9 cellular contexts compared by ENCODE assay signal in the genomic region with DNA sequence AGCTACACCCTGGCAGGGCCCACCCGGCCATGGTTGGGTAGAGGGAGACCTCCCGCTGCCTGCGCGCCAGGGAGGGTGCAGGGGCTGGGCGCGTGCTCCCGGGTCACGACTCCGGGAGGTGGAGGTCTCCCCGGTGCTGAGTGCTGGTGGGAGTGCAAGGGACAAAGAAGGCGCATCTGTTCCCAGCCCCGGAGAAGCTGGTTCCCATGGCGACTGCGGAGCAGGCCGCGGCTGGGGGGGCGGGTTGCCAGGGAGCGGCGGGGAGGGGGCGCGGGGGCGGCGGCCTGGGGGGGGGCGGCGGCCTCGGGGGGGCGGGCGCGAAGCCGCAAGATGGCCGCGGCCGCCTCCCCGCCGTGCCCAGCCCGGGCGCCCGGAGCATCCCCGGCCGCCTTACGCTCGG. TPM values are rescaled to one million over a fixed set of nuclear protein-coding genes. Genes with fewer than 3 reads are reported as not detected.
DNase-seq lines count a peak whose midpoint lies in the region; ATAC-seq, FAIRE-seq and TF ChIP-seq lines count a peak whose summit lies in the region.
"Had no signal": no experiment of that assay in that cellular context is flagged by ENCODE, and none has a peak within 500 bp of the region (broad histone marks: within the 10 kb centered on the region; RNA-seq: fewer than 3 reads in every experiment).

No MANE protein-coding gene starts in this region.

- POLR2A ChIA-PET in RWPE1 (lab: Yijun Ruan, JAX; ENCODE audit: low non-redundant PET) = no interaction called here

- DNase-seq in NCI-H1417 (lab: John Stamatoyannopoulos, UW) (peak in 2 of 3 experiments; percentile 70 to 78), NCI-H1417 treated with DMSO at 0.1 percent for 48 hours (lab: John Stamatoyannopoulos, UW) (no peak), RWPE1 (ENCODE audit: low spot score) (no peak), fibroblast of lung (ENCODE audit: low read depth in 2 of 2) (no peak), gastrocnemius medialis (no peak), H4 (ENCODE audit: low spot score) (no peak), NAMALWA (ENCODE audit: low spot score) (no peak), D721Med (ENCODE audit: insufficient read length, low spot score) (no peak)
- DNase-seq: activated naive CD4-positive, alpha-beta T cell had no signal

- H3K4me1 ChIP-seq in fibroblast of lung (ENCODE audit: control insufficient read depth, extremely low read depth, insufficient read depth, low read length) (peaks cover 16% of the 10 kb centered on the region), gastrocnemius medialis (peaks cover 12 to 26% of the 10 kb centered on the region in 2 donors)

- TF ChIP-seq POLR2A in gastrocnemius medialis (IDR thresholded peaks at IDR 0.05) = no peak

- H3K9me3 ChIP-seq in fibroblast of lung (ENCODE audit: control insufficient read depth, insufficient read depth, low read depth, low read length) = no peaks in the 10 kb centered on the region
- no peaks in the 10 kb centered on the region for H3K9me3 ChIP-seq in gastrocnemius medialis

- H3K36me3 ChIP-seq in fibroblast of lung (ENCODE audit: control insufficient read depth, insufficient read depth, low read length) (peaks cover 17% of the 10 kb centered on the region), gastrocnemius medialis (no peaks in the 10 kb centered on the region)

- H3K27ac ChIP-seq in RWPE1 = peak overlapping the region; percentile 100
- no peak overlapping the region for H3K27ac ChIP-seq in fibroblast of lung (ENCODE audit: insufficient read depth, low read length)
- no peak overlapping the region for H3K27ac ChIP-seq in gastrocnemius medialis

- no peak for FAIRE-seq in D721Med (lab: Jason Lieb, UNC)

- TF ChIP-seq CTCF in RWPE1 (conservative IDR thresholded peaks at IDR 0.05; ENCODE audit: low read depth) (no peak), fibroblast of lung (conservative IDR thresholded peaks at IDR 0.05 in 1 of 2, IDR thresholded peaks at IDR 0.05 in 1 of 2; ENCODE audit: low read depth in 1 of 2, low read length in 2 of 2) (no peak), gastrocnemius medialis (IDR thresholded peaks at IDR 0.05 in 4 of 5, conservative IDR thresholded peaks at IDR 0.05 in 1 of 5) (no peak), D721Med (IDR thresholded peaks at IDR 0.05; ENCODE audit: insufficient read depth, missing control alignments) (no peak)

- H3K4me2 ChIP-seq in fibroblast of lung (ENCODE audit: extremely low read depth, insufficient read depth, low read length) = peak overlapping the region; percentile 92

- H3K9ac ChIP-seq in fibroblast of lung (ENCODE audit: insufficient read depth, low read length) = peak overlapping the region; percentile 78

- intact Hi-C loops in gastrocnemius medialis (cut with DNase I; ENCODE audit: low total_unique reads) = no loop called here

- H3K27me3 ChIP-seq in fibroblast of lung (ENCODE audit: control insufficient read depth, insufficient read depth, low read length) (no peaks in the 10 kb centered on the region), gastrocnemius medialis (peaks cover 4 to 6% (median 5%) of the 10 kb centered on the region in 3 donors)

- no peak for ATAC-seq in gastrocnemius medialis

- peaks cover 2% of the 10 kb centered on the region for H3K79me2 ChIP-seq in fibroblast of lung (ENCODE audit: control insufficient read depth, insufficient read depth, low read length)

- CTCF ChIA-PET in RWPE1 (lab: Yijun Ruan, JAX) = interaction anchor here (0.5 to 0.9 kb wide), 3 partner anchors 8 to 56 kb away, joined by 3 to 4 read pairs (median 3); no protein-coding TSS in a partner anchor

- peak overlapping the region in 3 of 4 experiments; percentile 75 to 83 (median 78) for H3K4me3 ChIP-seq in fibroblast of lung (replicated peaks in 1 of 4; ENCODE audit: control extremely low read depth in 1 of 4, insufficient read depth in 1 of 4, low read depth in 3 of 4, low read length in 4 of 4)
- H3K4me3 ChIP-seq in gastrocnemius medialis = peak overlapping the region in 3 of 4 donors; percentile 54 to 58 (median 54)

- H2AFZ ChIP-seq in fibroblast of lung (ENCODE audit: low read length) = no peak overlapping the region

- H4K20me1 ChIP-seq in fibroblast of lung (ENCODE audit: control insufficient read depth, extremely low read depth, insufficient read depth, low read length) = no peaks in the 10 kb centered on the region

- in situ Hi-C loops in gastrocnemius medialis (cut with MboI; ENCODE audit: low sequenced_read_pairs in 4 of 4) = no loop called here

RNA-seq across cellular contexts. Expression of a gene that starts 1.2 kb away (rescaled TPM):
- total RNA-seq in fibroblast of lung = 1.5 TPM in 2 replicates
- 0.31 and 1.0 TPM in 2 replicates for polyA plus RNA-seq in fibroblast of lung
- polyA plus RNA-seq in fibroblast of lung (2012) = 2.1 and 5.0 TPM in 2 replicates
- 0.94 and 3.6 TPM in 2 replicates for polyA minus RNA-seq in fibroblast of lung (ENCODE audit: low replicate concordance)
- 1 to 10 TPM in 1 of 4 donors, under 1 TPM in 3; 0.10 to 1.3 (median 0.53) TPM for total RNA-seq in gastrocnemius medialis
- total RNA-seq in H4 (2014; rRNA removed; shearing (Covaris generic)) = 0.37 and 1.2 TPM in 2 replicates

RNA-seq across cellular contexts. Expression of a gene that starts 5.0 kb away (rescaled TPM):
- total RNA-seq in fibroblast of lung = 13.4 and 20.5 TPM in 2 replicates
- polyA plus RNA-seq in fibroblast of lung = 53.8 and 79.8 TPM in 2 replicates
- polyA plus RNA-seq in fibroblast of lung (2012) = 174 and 278 TPM in 2 replicates
- polyA minus RNA-seq in fibroblast of lung (ENCODE audit: low replicate concordance) = 23.2 and 31.0 TPM in 2 replicates
- total RNA-seq in gastrocnemius medialis = 100 to 1,000 TPM; 189 to 442 (median 273) TPM
- total RNA-seq in H4 (2014; rRNA removed; shearing (Covaris generic)) = 34.9 and 37.0 TPM in 2 replicates

RNA-seq across cellular contexts. Expression of a gene that starts 11.8 kb away (rescaled TPM):
- total RNA-seq in fibroblast of lung = 13.6 and 18.8 TPM in 2 replicates
- 12.0 and 18.0 TPM in 2 replicates for polyA plus RNA-seq in fibroblast of lung
- 30.3 and 40.2 TPM in 2 replicates for polyA plus RNA-seq in fibroblast of lung (2012)
- polyA minus RNA-seq in fibroblast of lung (ENCODE audit: low replicate concordance) = 27.6 and 36.6 TPM in 2 replicates
- total RNA-seq in gastrocnemius medialis = 100 to 1,000 TPM in 2 of 4 donors, 10 to 100 TPM in 2; 34.9 to 117 (median 86.3) TPM
- 2.4 and 4.2 TPM in 2 replicates for total RNA-seq in H4 (2014; rRNA removed; shearing (Covaris generic))

RNA-seq across cellular contexts. Expression of a gene that starts 31.0 kb away (rescaled TPM):
- total RNA-seq in fibroblast of lung = 96.6 and 100 TPM in 2 replicates
- polyA plus RNA-seq in fibroblast of lung = 23.7 TPM in 2 replicates
- 32.9 and 34.7 TPM in 2 replicates for polyA plus RNA-seq in fibroblast of lung (2012)
- 24.9 and 42.8 TPM in 2 replicates for polyA minus RNA-seq in fibroblast of lung (ENCODE audit: low replicate concordance)
- 100 to 1,000 TPM in 3 of 4 donors, 10 to 100 TPM in 1; 91.5 to 194 (median 149) TPM for total RNA-seq in gastrocnemius medialis
- 17.4 and 28.7 TPM in 2 replicates for total RNA-seq in H4 (2014; rRNA removed; shearing (Covaris generic))

RNA-seq across cellular contexts. Expression of a gene that starts 32.6 kb away (rescaled TPM):
- total RNA-seq in fibroblast of lung (104 and 110 TPM in 2 replicates), gastrocnemius medialis (100 to 1,000 TPM; 274 to 578 (median 418) TPM)
- polyA plus RNA-seq in fibroblast of lung = 260 and 298 TPM in 2 replicates
- 315 and 327 TPM in 2 replicates for polyA plus RNA-seq in fibroblast of lung (2012)
- 45.9 and 74.1 TPM in 2 replicates for polyA minus RNA-seq in fibroblast of lung (ENCODE audit: low replicate concordance)
- 196 and 197 TPM in 2 replicates for total RNA-seq in H4 (2014; rRNA removed; shearing (Covaris generic))

Comparison
In these comparisons a context has a peak if more than half of its experiments do, and no peak if none do; other contexts are left out.
1. DNase-seq: peak in NCI-H1417 (2 of 3); none in NCI-H1417 treated with DMSO at 0.1 percent for 48 hours (single experiment), RWPE1 (single experiment), fibroblast of lung (0 of 2), gastrocnemius medialis (0 of 2), H4 (single experiment), NAMALWA (single experiment) and D721Med (single experiment).